40 cellular contexts compared by ENCODE assay signal in the genomic region with DNA sequence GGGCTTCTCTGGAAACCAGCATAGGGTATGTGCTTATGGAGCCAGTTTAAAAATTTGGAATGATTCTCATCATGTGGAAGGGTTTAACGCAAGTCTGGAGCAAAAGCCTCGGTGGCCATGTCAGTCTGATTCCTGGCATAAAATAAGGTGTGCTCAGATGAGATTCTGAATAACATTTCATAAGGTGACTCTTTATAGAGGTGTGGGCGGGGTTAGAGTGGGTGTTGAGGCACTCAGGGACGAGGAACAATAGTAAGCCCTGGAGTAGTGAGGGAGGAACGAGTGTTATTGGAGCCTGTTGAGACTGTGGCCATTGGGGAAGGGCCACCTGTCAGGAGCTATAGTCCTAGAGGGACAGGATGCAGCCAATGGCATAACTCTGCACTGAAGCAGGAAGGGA. TPM values are rescaled to one million over a fixed set of nuclear protein-coding genes. Genes with fewer than 3 reads are reported as not detected.
"Had no signal": no experiment of that assay in that cellular context is flagged by ENCODE, and none has a peak within 500 bp of the region (broad histone marks: within the 10 kb centered on the region; RNA-seq: fewer than 3 reads in every experiment).

No MANE protein-coding gene starts in this region.

- H3K9ac ChIP-seq: KMS-11 had no signal

- H3K27ac ChIP-seq: KMS-11 had no signal

- H3K36me3 ChIP-seq: MG63 had no signal

- DNase-seq: Karpas-422, Kasumi-1, KBM-7, KG1, MG63, MM.1S, MV-4-11, NCI-H1048, NCI-H1092, NCI-H1092 treated with DMSO at 0.1 percent for 48 hours, NCI-H1105, NCI-H1105 treated with DMSO at 0.1 percent for 48 hours, NCI-H1417, NCI-H1417 treated with DMSO at 0.1 percent for 48 hours, NCI-H1436, NCI-H1436 treated with DMSO at 0.1 percent for 48 hours, NCI-H146, NCI-H1694, NCI-H1694 treated with DMSO at 0.1 percent for 48 hours, NCI-H187, NCI-H187 treated with DMSO at 0.1 percent for 48 hours, NCI-H1930, NCI-H2029, NCI-H2029 treated with DMSO at 0.1 percent for 48 hours, NCI-H2081, NCI-H2081 treated with DMSO at 0.1 percent for 48 hours, NCI-H2107, NCI-H2171, NCI-H2171 treated with DMSO at 0.1 percent for 48 hours, NCI-H2227 treated with DMSO at 0.1 percent for 48 hours, NCI-H226, NCI-H345, NCI-H446, NCI-H446 treated with DMSO at 0.1 percent for 48 hours, NCI-H510A, NCI-H510A treated with DMSO at 0.1 percent for 48 hours, NCI-H524 had no signal

- H3K9me3 ChIP-seq: MG63 had no signal

- H3K4me3 ChIP-seq: MG63 had no signal

RNA-seq across cellular contexts. Expression of gene KIRREL3, which starts 13.0 kb away (rescaled TPM):
- total RNA-seq: MCF 10A, NCI-H460 had no signal
